2 cellular contexts compared by ENCODE assay signal in genomic region chr19:38430931-38431330, GRCh38.
TF ChIP-seq lines count a peak whose summit lies in the region.

No MANE protein-coding gene starts in this region.

TF ChIP-seq in HEK293, 187 proteins besides CTCF, POLR2A, EP300 and RAD21:
- TF ChIP-seq ZNF121 (tag by site-specific recombination; IDR thresholded peaks at IDR 0.05) (peak; percentile 95), ZFHX2 (tag by site-specific recombination; conservative IDR thresholded peaks at IDR 0.05) (no peak), ZNF292 (tag by site-specific recombination; IDR thresholded peaks at IDR 0.05; ENCODE audit: borderline replicate concordance, low read depth) (no peak)

TF ChIP-seq in K562, 482 proteins besides CTCF, POLR2A, EP300 and RAD21:
- TF ChIP-seq HSF4 (CRISPR knock-in tag; IDR thresholded peaks at IDR 0.05; ENCODE audit: borderline replicate concordance): no peak
- no peak for TF ChIP-seq FOXM1 (IDR thresholded peaks at IDR 0.05; ENCODE audit: low read depth)
- no peak for TF ChIP-seq FOXM1 (CRISPR knock-in tag; IDR thresholded peaks at IDR 0.05; ENCODE audit: low read depth)
- TF ChIP-seq CCNT2 (IDR thresholded peaks at IDR 0.05; ENCODE audit: borderline replicate concordance, extremely low read depth, insufficient read length, low read depth, low read length): no peak
- no peak for TF ChIP-seq CBX3 (IDR thresholded peaks at IDR 0.05; ENCODE audit: borderline replicate concordance in 1 of 2, low read length in 2 of 2)
- TF ChIP-seq ZNF121 (CRISPR knock-in tag; conservative IDR thresholded peaks at IDR 0.05): 0 out of 2 replicates have a peak, but pooled peaks have one; percentile 14
